In genomic region chr19:18324373-18324731, GRCh38 we compare ENCODE assay signal across 1 cellular context.
TF ChIP-seq lines count a peak whose summit lies in the region.
"Not testable (repeated sequence)": the region's sequence is repeated elsewhere in the genome, so short reads cannot be mapped to it uniquely, and the experiment has no call there.

No MANE protein-coding gene starts in this region.

TF ChIP-seq in K562, 482 proteins besides CTCF, POLR2A, EP300 and RAD21:
- peak; percentile 72 for TF ChIP-seq ATF3 (IDR thresholded peaks at IDR 0.05)
- TF ChIP-seq ATF3 (CRISPR knock-in tag; conservative IDR thresholded peaks at IDR 0.05): not testable (repeated sequence)
- 0 out of 2 replicates have a peak, but pooled peaks have one; percentile 20 for TF ChIP-seq FOSL1 (tag; conservative IDR thresholded peaks at IDR 0.05)
- 0 out of 4 replicates have a peak, but pooled peaks of 1 of the 2 experiments have one; percentile 28 for TF ChIP-seq KDM1A (IDR thresholded peaks at IDR 0.05)
